In genomic region chr14:97280526-97280925, GRCh38 we compare ENCODE assay signal across 19 cellular contexts.
A peak's percentile ranks its signal among the peaks of the same experiment; 100 is the strongest.
DNase-seq lines count a peak whose midpoint lies in the region; ATAC-seq, FAIRE-seq and TF ChIP-seq lines count a peak whose summit lies in the region.
"Had no signal": no experiment of that assay in that cellular context is flagged by ENCODE, and none has a peak within 500 bp of the region (broad histone marks: within the 10 kb centered on the region; RNA-seq: fewer than 3 reads in every experiment).

No MANE protein-coding gene starts in this region.

- H4K20me1 ChIP-seq in astrocyte (ENCODE audit: insufficient read depth, low read length): no peaks in the 10 kb centered on the region
- H4K20me1 ChIP-seq: BLaER1 treated with 17β-estradiol and CSF1 and Interleukin-3, amounts not matched to agents 10 nM and 100 nM had no signal

- peak overlapping the region; percentile 20 for H3K27ac Mint-ChIP-seq in activated naive CD8-positive, alpha-beta T cell treated with anti-CD3 and anti-CD28 coated beads, Interleukin-2, amount 50 U/mL, for 24 hours
- no peak overlapping the region for H3K27ac Mint-ChIP-seq in activated naive CD8-positive, alpha-beta T cell treated with anti-CD3 and anti-CD28 coated beads for 36 hours
- H3K27ac Mint-ChIP-seq in astrocyte (ENCODE audit: unreplicated experiment): no peak overlapping the region

- no peak for FAIRE-seq in astrocyte (lab: Jason Lieb, UNC)
- FAIRE-seq in urothelium cell line (lab: Jason Lieb, UNC): no peak
- FAIRE-seq: GM19239, HepG2 had no signal

- TF ChIP-seq CTCF in astrocyte (IDR thresholded peaks at IDR 0.05; ENCODE audit: insufficient read depth, low read depth, low read length) (no peak), kidney epithelial cell (IDR thresholded peaks at IDR 0.05; ENCODE audit: insufficient read depth, low read length, poor library complexity, severe bottlenecking) (no peak)

- no peaks in the 10 kb centered on the region for H3K9me3 Mint-ChIP-seq in activated naive CD8-positive, alpha-beta T cell treated with anti-CD3 and anti-CD28 coated beads, Interleukin-2, amount 50 U/mL, for 24 hours
- H3K9me3 Mint-ChIP-seq in activated naive CD8-positive, alpha-beta T cell treated with anti-CD3 and anti-CD28 coated beads for 36 hours: no peaks in the 10 kb centered on the region
- no peaks in the 10 kb centered on the region for H3K9me3 Mint-ChIP-seq in astrocyte (ENCODE audit: unreplicated experiment)
- H3K9me3 Mint-ChIP-seq: H9 had no signal

- no peak overlapping the region for H3K27ac ChIP-seq in astrocyte (ENCODE audit: low read depth, low read length)
- H3K27ac ChIP-seq: 22Rv1; BLaER1 treated with 17β-estradiol and CSF1 and Interleukin-3, amounts not matched to agents 10 nM and 100 nM; KMS-11 had no signal

- no peaks in the 10 kb centered on the region for H3K79me2 ChIP-seq in astrocyte (ENCODE audit: insufficient read depth, low read length)

- no peaks in the 10 kb centered on the region for H3K9me3 ChIP-seq in astrocyte (ENCODE audit: insufficient read depth, low read depth, low read length)
- H3K9me3 ChIP-seq: BLaER1 treated with 17β-estradiol and CSF1 and Interleukin-3, amounts not matched to agents 10 nM and 100 nM; SK-N-SH had no signal

- H3K27me3 ChIP-seq in astrocyte (ENCODE audit: insufficient read depth, low read length): no peaks in the 10 kb centered on the region
- no peaks in the 10 kb centered on the region for H3K27me3 ChIP-seq in kidney epithelial cell (ENCODE audit: control insufficient read depth, insufficient read depth, low read length)

- H3K4me1 ChIP-seq in astrocyte (ENCODE audit: insufficient read depth, low read length): peaks cover 11% of the 10 kb centered on the region

- no peak for DNase-seq in activated naive CD8-positive, alpha-beta T cell treated with anti-CD3 and anti-CD28 coated beads, Interleukin-2, amount 50 U/mL, for 24 hours
- no peak for DNase-seq in activated naive CD8-positive, alpha-beta T cell treated with anti-CD3 and anti-CD28 coated beads for 36 hours
- DNase-seq in astrocyte (ENCODE audit: low read depth) (peak; percentile 69), kidney epithelial cell (ENCODE audit: low read depth) (peak; percentile 65), urothelium cell line (ENCODE audit: low spot score) (peak; percentile 62), globus pallidus (ENCODE audit: low spot score) (no peak), HT-29 (ENCODE audit: low spot score) (no peak), C1 segment of cervical spinal cord (lab: John Stamatoyannopoulos, UW) (no peak)
- DNase-seq: DMS153, H9, NCI-H1048, NCI-H510A treated with DMSO at 0.1 percent for 48 hours, Right ventricle myocardium superior, SK-N-SH had no signal

- no peaks in the 10 kb centered on the region for H3K36me3 ChIP-seq in astrocyte (ENCODE audit: insufficient read depth, low read length)
- H3K36me3 ChIP-seq in kidney epithelial cell (ENCODE audit: control insufficient read depth, insufficient read depth, low read length): no peaks in the 10 kb centered on the region
- H3K36me3 ChIP-seq: BLaER1 treated with 17β-estradiol and CSF1 and Interleukin-3, amounts not matched to agents 10 nM and 100 nM had no signal

- no peaks in the 10 kb centered on the region for H3K36me3 Mint-ChIP-seq in activated naive CD8-positive, alpha-beta T cell treated with anti-CD3 and anti-CD28 coated beads, Interleukin-2, amount 50 U/mL, for 24 hours (ENCODE audit: low read depth)
- no peaks in the 10 kb centered on the region for H3K36me3 Mint-ChIP-seq in activated naive CD8-positive, alpha-beta T cell treated with anti-CD3 and anti-CD28 coated beads for 36 hours
- H3K36me3 Mint-ChIP-seq in astrocyte (ENCODE audit: low read depth, unreplicated experiment): no peaks in the 10 kb centered on the region

- H3K4me1 Mint-ChIP-seq in activated naive CD8-positive, alpha-beta T cell treated with anti-CD3 and anti-CD28 coated beads, Interleukin-2, amount 50 U/mL, for 24 hours: peaks cover 20% of the 10 kb centered on the region
- peaks cover 16% of the 10 kb centered on the region for H3K4me1 Mint-ChIP-seq in activated naive CD8-positive, alpha-beta T cell treated with anti-CD3 and anti-CD28 coated beads for 36 hours
- peaks cover 11% of the 10 kb centered on the region for H3K4me1 Mint-ChIP-seq in astrocyte (ENCODE audit: low read depth, unreplicated experiment)

- H3K4me3 Mint-ChIP-seq in activated naive CD8-positive, alpha-beta T cell treated with anti-CD3 and anti-CD28 coated beads, Interleukin-2, amount 50 U/mL, for 24 hours: no peak overlapping the region
- no peak overlapping the region for H3K4me3 Mint-ChIP-seq in activated naive CD8-positive, alpha-beta T cell treated with anti-CD3 and anti-CD28 coated beads for 36 hours
- no peak overlapping the region for H3K4me3 Mint-ChIP-seq in astrocyte (ENCODE audit: unreplicated experiment)
- H3K4me3 Mint-ChIP-seq: H9 had no signal

- no peak for ATAC-seq in activated naive CD8-positive, alpha-beta T cell treated with anti-CD3 and anti-CD28 coated beads, Interleukin-2, amount 50 U/mL, for 24 hours
- ATAC-seq: HepG2 had no signal

- H3K27me3 Mint-ChIP-seq in activated naive CD8-positive, alpha-beta T cell treated with anti-CD3 and anti-CD28 coated beads, Interleukin-2, amount 50 U/mL, for 24 hours: peaks cover 2% of the 10 kb centered on the region
- peaks cover 7% of the 10 kb centered on the region for H3K27me3 Mint-ChIP-seq in activated naive CD8-positive, alpha-beta T cell treated with anti-CD3 and anti-CD28 coated beads for 36 hours
- peaks cover 3% of the 10 kb centered on the region for H3K27me3 Mint-ChIP-seq in astrocyte (ENCODE audit: low read depth, unreplicated experiment)

- H2AFZ ChIP-seq in astrocyte (ENCODE audit: low read depth, low read length): no peak overlapping the region

- no peak overlapping the region for H3K9ac ChIP-seq in astrocyte (ENCODE audit: low read length)
- H3K9ac ChIP-seq: BLaER1 treated with 17β-estradiol and CSF1 and Interleukin-3, amounts not matched to agents 10 nM and 100 nM; KMS-11; SK-N-SH had no signal

- H3K4me3 ChIP-seq in astrocyte (ENCODE audit: insufficient read depth, low read depth, low read length) (no peak overlapping the region), kidney epithelial cell (ENCODE audit: low read depth, low read length) (no peak overlapping the region)
- H3K4me3 ChIP-seq: BLaER1 treated with 17β-estradiol and CSF1 and Interleukin-3, amounts not matched to agents 10 nM and 100 nM had no signal

- no peak overlapping the region for H3K4me2 ChIP-seq in astrocyte (ENCODE audit: low read length)
- H3K4me2 ChIP-seq: BLaER1 treated with 17β-estradiol and CSF1 and Interleukin-3, amounts not matched to agents 10 nM and 100 nM; KMS-11; SK-N-SH had no signal

Comparison
In these comparisons a context has a peak if more than half of its experiments do, and no peak if none do; other contexts are left out.
1. DNase-seq: peak in astrocyte (single experiment), kidney epithelial cell (single experiment) and urothelium cell line (single experiment); none in activated naive CD8-positive, alpha-beta T cell treated with anti-CD3 and anti-CD28 coated beads, Interleukin-2, amount 50 U/mL, for 24 hours (single experiment), activated naive CD8-positive, alpha-beta T cell treated with anti-CD3 and anti-CD28 coated beads for 36 hours (single experiment), globus pallidus (single experiment), HT-29 (single experiment) and C1 segment of cervical spinal cord (0 of 14).